30 cellular contexts compared by ENCODE assay signal in the genomic region with DNA sequence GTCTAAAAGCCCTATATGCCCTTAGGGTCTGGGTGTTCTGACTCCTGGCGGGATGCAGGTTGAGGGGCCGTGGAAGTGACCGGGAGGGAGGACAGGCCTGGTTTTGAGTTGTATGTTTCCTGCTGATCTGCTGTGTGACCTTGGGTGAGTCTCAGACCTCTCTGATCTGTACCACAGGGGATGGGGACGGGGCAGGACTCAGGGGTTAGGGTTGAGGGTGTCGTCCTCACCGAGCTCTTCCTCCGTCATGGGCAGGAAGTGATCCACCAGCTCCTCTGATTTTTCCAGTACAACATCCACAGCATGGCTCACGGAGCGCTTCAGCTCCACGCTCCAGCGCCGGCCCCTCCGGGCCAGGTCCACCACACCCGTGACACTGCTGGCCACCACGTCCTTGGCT. TPM values are rescaled to one million over a fixed set of nuclear protein-coding genes. Genes with fewer than 3 reads are reported as not detected.
"Had no signal": no experiment of that assay in that cellular context is flagged by ENCODE, and none has a peak within 500 bp of the region (broad histone marks: within the 10 kb centered on the region; RNA-seq: fewer than 3 reads in every experiment).

No MANE protein-coding gene starts in this region.

- H3K27ac ChIP-seq: adrenal gland, body of pancreas, breast epithelium, Peyer's patch, SJSA1 had no signal

- FAIRE-seq: astrocyte, TTC549 had no signal

- H3K9me3 ChIP-seq: adrenal gland, body of pancreas, breast epithelium, MG63, Peyer's patch, SJSA1, SK-N-SH had no signal

- H3K4me1 ChIP-seq: breast epithelium, Peyer's patch had no signal

- DNase-seq: activated CD4-positive, alpha-beta T cell treated with anti-CD3 and anti-CD28 coated beads, Interleukin-2, amount 10 ng/mL, durations not matched to agents 24 days and 14 days; activated CD4-positive, alpha-beta T cell treated with anti-CD3 and anti-CD28 coated beads, Interleukin-2, amount 50 U/mL, for 4 hours; activated CD8-positive, alpha-beta T cell treated with anti-CD3 and anti-CD28 coated beads for 36 hours; activated gamma-delta T cell; activated naive CD4-positive, alpha-beta T cell treated with Interleukin-2 at 50 U/mL for 16 hours; activated T-cell treated with anti-CD3 and anti-CD28 coated beads, Interleukin-2, amount 50 U/mL, for 24 hours; adrenal gland; body of pancreas; Kasumi-1; MG63; NCI-H1092; NCI-H1436 treated with DMSO at 0.1 percent for 48 hours; NCI-H1694 treated with DMSO at 0.1 percent for 48 hours; NCI-H2029; NCI-H510A; NCI-H526; NCI-H748 treated with DMSO at 0.1 percent for 48 hours; NK-92 treated with Interleukin-12 subunit alpha and Interleukin-12 subunit beta, amount 100 ng/mL, for 24 hours; PC-3; Peyer's patch; RPMI8226; SHP77 treated with DMSO at 0.1 percent for 48 hours; SK-N-SH had no signal

- H3K4me3 ChIP-seq: adrenal gland, body of pancreas, breast epithelium, MG63, Peyer's patch, SJSA1 had no signal

- ATAC-seq: activated CD8-positive, alpha-beta T cell treated with anti-CD3 and anti-CD28 coated beads for 36 hours; activated naive CD4-positive, alpha-beta T cell treated with anti-CD3 and anti-CD28 coated beads, Interleukin-2, amount 50 U/mL, for 72 hours; body of pancreas; PC-3 had no signal

- H3K27me3 ChIP-seq: adrenal gland, body of pancreas, breast epithelium, MG63, Peyer's patch had no signal

- H3K9ac ChIP-seq: SK-N-SH had no signal

- H3K4me2 ChIP-seq: SK-N-SH had no signal

- H3K36me3 ChIP-seq: adrenal gland, breast epithelium, MG63, Peyer's patch, SJSA1 had no signal

RNA-seq across cellular contexts. Expression of gene PLIN5, which starts 6.2 kb away (rescaled TPM):
- total RNA-seq: activated CD4-positive, alpha-beta T cell treated with anti-CD3 and anti-CD28 coated beads, Interleukin-2, amount 10 ng/mL, durations not matched to agents 24 days and 14 days; activated CD8-positive, alpha-beta memory T cell treated with anti-CD3 and anti-CD28 coated beads for 36 hours; astrocyte; SJSA1 had no signal

RNA-seq across cellular contexts. Expression of gene PLIN4, which starts 10.6 kb away (rescaled TPM):
- total RNA-seq: activated CD4-positive, alpha-beta T cell treated with anti-CD3 and anti-CD28 coated beads, Interleukin-2, amount 10 ng/mL, durations not matched to agents 24 days and 14 days; activated CD8-positive, alpha-beta memory T cell treated with anti-CD3 and anti-CD28 coated beads for 36 hours; SJSA1 had no signal

RNA-seq across cellular contexts. Expression of gene LRG1, which starts 11.0 kb away (rescaled TPM):
- total RNA-seq: SJSA1 had no signal

RNA-seq across cellular contexts. Expression of gene SEMA6B, which starts 30.6 kb away (rescaled TPM):
- total RNA-seq: activated CD4-positive, alpha-beta T cell treated with anti-CD3 and anti-CD28 coated beads, Interleukin-2, amount 10 ng/mL, durations not matched to agents 24 days and 14 days; activated CD8-positive, alpha-beta memory T cell treated with anti-CD3 and anti-CD28 coated beads for 36 hours; activated CD8-positive, alpha-beta T cell treated with anti-CD3 and anti-CD28 coated beads for 36 hours; activated naive CD4-positive, alpha-beta T cell treated with anti-CD3 and anti-CD28 coated beads, Interleukin-2, amount 50 U/mL, for 72 hours; activated T-helper 2 cell treated with anti-CD3 and anti-CD28 coated beads, Interferon-gamma antibody, Interleukin-2, Interleukin-4, amounts not matched to agents 10 μg/mL and 5 μg/mL and 100 μg/mL, durations not matched to agents 14 hours and 24 hours and 36 hours had no signal
